ENCODE assay signal across 15 cellular contexts in genomic region chr10:89652971-89653370, GRCh38.
"Had no signal": no experiment of that assay in that cellular context is flagged by ENCODE, and none has a peak within 500 bp of the region (broad histone marks: within the 10 kb centered on the region; RNA-seq: fewer than 3 reads in every experiment).

No MANE protein-coding gene starts in this region.

- H2AFZ ChIP-seq: parathyroid adenoma had no signal

- H3K27me3 ChIP-seq: esophagus squamous epithelium, thyroid gland had no signal

- H3K9ac ChIP-seq: parathyroid adenoma had no signal

- H3K79me2 ChIP-seq: parathyroid adenoma had no signal

- H3K4me1 Mint-ChIP-seq: neural crest cell had no signal

- H3K27ac ChIP-seq: esophagus squamous epithelium, parathyroid adenoma, skin epidermis, thyroid gland had no signal

- H3K36me3 ChIP-seq: esophagus squamous epithelium, thyroid gland had no signal

- H3K9me3 ChIP-seq: esophagus squamous epithelium, thyroid gland had no signal

- H3K27ac Mint-ChIP-seq: activated CD8-positive, alpha-beta memory T cell treated with anti-CD3 and anti-CD28 coated beads, Interleukin-2, amount 10 ng/mL, durations not matched to agents 7 days and 5 days; activated naive CD8-positive, alpha-beta T cell; activated T-cell treated with anti-CD3 and anti-CD28 coated beads, Interleukin-2, amount 50 U/mL, for 24 hours had no signal

- DNase-seq: activated CD4-positive, alpha-beta T cell treated with anti-CD3 and anti-CD28 coated beads for 1 hour; activated CD4-positive, alpha-beta T cell treated with anti-CD3 and anti-CD28 coated beads, Interleukin-2, amount 50 U/mL, for 48 hours; activated gamma-delta T cell; activated T-cell treated with anti-CD3 and anti-CD28 coated beads, Interleukin-2, amount 50 U/mL, for 24 hours; aorta; esophagus squamous epithelium; foreskin fibroblast; retina; T-helper 9 cell; thyroid gland had no signal

- H3K4me3 ChIP-seq: esophagus squamous epithelium, skin epidermis, thyroid gland had no signal

- ATAC-seq: activated CD8-positive, alpha-beta memory T cell treated with anti-CD3 and anti-CD28 coated beads, Interleukin-2, amount 10 ng/mL, durations not matched to agents 7 days and 5 days had no signal

- H3K4me1 ChIP-seq: esophagus squamous epithelium, parathyroid adenoma had no signal

- H3K36me3 Mint-ChIP-seq: activated CD8-positive, alpha-beta memory T cell treated with anti-CD3 and anti-CD28 coated beads, Interleukin-2, amount 10 ng/mL, durations not matched to agents 7 days and 5 days had no signal

- H3K4me3 Mint-ChIP-seq: activated CD8-positive, alpha-beta memory T cell treated with anti-CD3 and anti-CD28 coated beads, Interleukin-2, amount 10 ng/mL, durations not matched to agents 7 days and 5 days; activated naive CD8-positive, alpha-beta T cell; activated T-cell treated with anti-CD3 and anti-CD28 coated beads, Interleukin-2, amount 50 U/mL, for 24 hours; neural crest cell had no signal
